1 cellular context compared by ENCODE assay signal in genomic region chr3:81816473-81817260, GRCh38.
TF ChIP-seq lines count a peak whose summit lies in the region.

No MANE protein-coding gene starts in this region.

TF ChIP-seq in GM12878, 131 proteins besides CTCF, POLR2A, EP300 and RAD21 (continued from another document and continues in another):
- TF ChIP-seq ZNF687 (IDR thresholded peaks at IDR 0.05) (peak; percentile 61; the same call in 1 of the 2 replicates), IKZF1 (conservative IDR thresholded peaks at IDR 0.05) (peak; percentile 88), RB1 (IDR thresholded peaks at IDR 0.05; ENCODE audit: borderline replicate concordance) (no peak), ZBED1 (IDR thresholded peaks at IDR 0.05; ENCODE audit: borderline replicate concordance) (peak; percentile 92; the same call in 1 of the 2 replicates), E4F1 (IDR thresholded peaks at IDR 0.05; ENCODE audit: borderline replicate concordance, partially characterized antibody) (no peak), ASH2L (IDR thresholded peaks at IDR 0.05; ENCODE audit: borderline replicate concordance, low read depth) (no peak), IRF5 (IDR thresholded peaks at IDR 0.05; ENCODE audit: borderline replicate concordance) (no peak), SRF (IDR thresholded peaks at IDR 0.05; ENCODE audit: low read depth in 2 of 2, low read length in 2 of 2) (no peak), BACH1 (IDR thresholded peaks at IDR 0.05; ENCODE audit: borderline replicate concordance) (no peak; the same call in 1 of the 2 replicates), CEBPZ (IDR thresholded peaks at IDR 0.05; ENCODE audit: low read depth, low read length) (no peak), CBX5 (IDR thresholded peaks at IDR 0.05; ENCODE audit: low read depth) (peak; percentile 95), FOS (IDR thresholded peaks at IDR 0.05; ENCODE audit: borderline replicate concordance, extremely low read depth, insufficient read length) (no peak), KAT2A (conservative IDR thresholded peaks at IDR 0.05; ENCODE audit: control insufficient read depth, low read depth, low read length) (no peak), SP1 (IDR thresholded peaks at IDR 0.05; ENCODE audit: low read depth, low read length) (peak; percentile 65), ATF7 (IDR thresholded peaks at IDR 0.05; ENCODE audit: low read depth) (peak; percentile 65), NFIC (IDR thresholded peaks at IDR 0.05; ENCODE audit: low read depth, low read length) (peak; percentile 99), PKNOX1 (IDR thresholded peaks at IDR 0.05) (no peak), RELB (IDR thresholded peaks at IDR 0.05; ENCODE audit: low read depth) (peak; percentile 87; the same call in 1 of the 2 replicates), ZNF622 (IDR thresholded peaks at IDR 0.05) (no peak), ELK1 (IDR thresholded peaks at IDR 0.05; ENCODE audit: low read depth, low read length) (no peak), REST (IDR thresholded peaks at IDR 0.05; ENCODE audit: low read depth, low read length) (peak; percentile 33; the same call in 1 of the 2 replicates), JUND (IDR thresholded peaks at IDR 0.05; ENCODE audit: low read depth, low read length) (no peak; the same call in 1 of the 2 replicates), BHLHE40 (IDR thresholded peaks at IDR 0.05; ENCODE audit: borderline replicate concordance in 1 of 2, low read depth in 2 of 2, low read length in 1 of 2) (peak; percentile 94 to 95), SIX5 (IDR thresholded peaks at IDR 0.05; ENCODE audit: low read depth, low read length, severe bottlenecking) (no peak), BMI1 (IDR thresholded peaks at IDR 0.05; ENCODE audit: borderline replicate concordance) (peak; percentile 75; the same call in 1 of the 2 replicates), MEF2A (IDR thresholded peaks at IDR 0.05; ENCODE audit: insufficient read depth, low read depth, low read length) (peak; percentile 92), STAT1 (conservative IDR thresholded peaks at IDR 0.05) (no peak), ATF3 (IDR thresholded peaks at IDR 0.05; ENCODE audit: borderline replicate concordance, extremely low read depth, low read depth, low read length) (no peak), IRF4 (IDR thresholded peaks at IDR 0.05; ENCODE audit: low read depth, low read length) (peak; percentile 96), NR2C1 (IDR thresholded peaks at IDR 0.05) (peak; percentile 40; the same call in 1 of the 2 replicates), TCF7 (IDR thresholded peaks at IDR 0.05; ENCODE audit: borderline replicate concordance) (0 out of 2 replicates have a peak, but pooled peaks have one; percentile 24), CREM (IDR thresholded peaks at IDR 0.05; ENCODE audit: low read depth) (peak; percentile 94), NR2F1 (conservative IDR thresholded peaks at IDR 0.05) (peak; percentile 99), EED (IDR thresholded peaks at IDR 0.05; ENCODE audit: low read depth) (peak; percentile 91), MEF2B (IDR thresholded peaks at IDR 0.05; ENCODE audit: partially characterized antibody, poor library complexity, severe bottlenecking) (peak; percentile 82), MXI1 (IDR thresholded peaks at IDR 0.05; ENCODE audit: low read depth, low read length) (no peak), TCF3 (IDR thresholded peaks at IDR 0.05; ENCODE audit: borderline replicate concordance, insufficient read depth, low read depth, low read length) (peak; percentile 97), ETV6 (conservative IDR thresholded peaks at IDR 0.05 in 1 of 2, IDR thresholded peaks at IDR 0.05 in 1 of 2; ENCODE audit: borderline replicate concordance in 1 of 2, low read depth in 1 of 2) (peak in 1 of 2 experiments; percentile 77; a peak in 2 of 4 replicates), JUNB (IDR thresholded peaks at IDR 0.05) (peak; percentile 93), TAF1 (IDR thresholded peaks at IDR 0.05; ENCODE audit: borderline replicate concordance, low read depth, low read length) (no peak), TBL1XR1 (IDR thresholded peaks at IDR 0.05; ENCODE audit: low read depth, low read length) (peak; percentile 90), TCF12 (IDR thresholded peaks at IDR 0.05; ENCODE audit: low read depth, low read length) (peak; percentile 99), NFYA (IDR thresholded peaks at IDR 0.05; ENCODE audit: borderline replicate concordance, low read depth, low read length) (no peak), RAD51 (IDR thresholded peaks at IDR 0.05) (peak; percentile 83)
